ENCODE assay signal across 20 cellular contexts in the genomic region with DNA sequence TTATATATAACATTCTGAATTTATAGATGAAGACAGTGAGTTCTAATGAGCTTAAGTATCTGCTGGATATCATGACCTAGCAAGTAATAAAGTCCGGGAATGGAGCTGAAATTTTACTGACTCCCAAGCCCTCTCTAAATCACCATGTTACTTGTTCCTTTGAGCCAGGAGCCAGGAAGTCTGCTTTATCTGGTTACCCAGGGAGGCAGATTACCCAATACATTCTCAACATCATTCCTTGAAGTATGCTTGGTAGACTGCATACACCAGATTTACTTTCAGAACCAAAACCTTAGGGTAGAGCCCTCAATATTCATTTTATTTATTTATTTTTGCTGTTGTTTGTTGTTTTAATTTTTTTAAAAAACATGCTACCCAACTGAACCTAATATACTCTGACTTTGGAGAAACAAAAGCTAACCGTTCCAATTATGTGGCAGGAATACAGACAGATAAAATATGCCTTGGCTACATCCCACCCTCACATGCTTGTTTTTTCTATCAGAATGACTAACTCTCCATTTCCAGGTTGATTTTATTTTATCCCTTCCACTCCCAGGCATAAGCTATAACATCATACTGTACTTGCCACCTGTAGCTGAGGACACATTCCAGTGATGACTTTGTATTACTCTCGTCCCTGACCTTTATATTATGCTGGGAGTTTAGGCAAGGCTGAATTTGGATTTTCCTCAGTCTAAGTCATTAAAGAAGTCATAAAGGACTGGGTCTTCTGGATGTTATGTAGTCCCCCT.
DNase-seq lines count a peak whose midpoint lies in the region; ATAC-seq and TF ChIP-seq lines count a peak whose summit lies in the region.
"Had no signal": no experiment of that assay in that cellular context is flagged by ENCODE, and none has a peak within 500 bp of the region (broad histone marks: within the 10 kb centered on the region; RNA-seq: fewer than 3 reads in every experiment).

No MANE protein-coding gene starts in this region.

- no peak for TF ChIP-seq CTCF in astrocyte of the spinal cord (IDR thresholded peaks at IDR 0.05; ENCODE audit: low read depth, low read length)

- in situ Hi-C loops in astrocyte of the spinal cord (cut with HindIII; ENCODE audit: low sequenced_read_pairs): no loop called here

- DNase-seq in AG08395 (ENCODE audit: low spot score) (peak; percentile 35), GM04503 (ENCODE audit: low read depth) (peak; percentile 34), astrocyte of the spinal cord (ENCODE audit: low read depth, low spot score) (peak; percentile 7), iris pigment epithelial cell (ENCODE audit: low read depth) (peak; percentile 78), NCI-H1417 (lab: John Stamatoyannopoulos, UW) (no peak)
- no peak for DNase-seq in stimulated activated CD4-positive, alpha-beta T cell treated with anti-CD3 and anti-CD28 coated beads, Interleukin-2, amount 100 ng/mL, for 48 hours
- DNase-seq: activated CD4-positive, alpha-beta T cell treated with anti-CD3 and anti-CD28 coated beads for 1 hour; activated CD8-positive, alpha-beta T cell treated with anti-CD3 and anti-CD28 coated beads, Interleukin-2, amount 10 ng/mL, durations not matched to agents 7 days and 5 days; activated gamma-delta T cell; activated T-cell treated with anti-CD3 and anti-CD28 coated beads for 4 hours; adrenal gland; head of caudate nucleus; nucleus accumbens; SJCRH30; small intestine; stimulated activated CD4-positive, alpha-beta T cell treated with anti-CD3 and anti-CD28 coated beads, Interleukin-1b, Interleukin-23, amount 100 ng/mL, for 48 hours; T-helper 1 cell had no signal

- no peak overlapping the region for H3K4me3 ChIP-seq in astrocyte of the spinal cord (ENCODE audit: low read depth, low read length)
- H3K4me3 ChIP-seq: adrenal gland, SJCRH30 had no signal

- ATAC-seq in HG02852 (IDR thresholded peaks at IDR 0.05; ENCODE audit: unreplicated experiment): no peak
- no peak for ATAC-seq in HG03469 (IDR thresholded peaks at IDR 0.05; ENCODE audit: unreplicated experiment)
- ATAC-seq: activated CD8-positive, alpha-beta T cell treated with anti-CD3 and anti-CD28 coated beads, Interleukin-2, amount 10 ng/mL, durations not matched to agents 7 days and 5 days; HCT116 had no signal

Comparison
In these comparisons a context has a peak if more than half of its experiments do, and no peak if none do; other contexts are left out.
1. DNase-seq: peak in AG08395 (single experiment), GM04503 (single experiment), astrocyte of the spinal cord (single experiment) and iris pigment epithelial cell (single experiment); none in stimulated activated CD4-positive, alpha-beta T cell treated with anti-CD3 and anti-CD28 coated beads, Interleukin-2, amount 100 ng/mL, for 48 hours (0 of 2) and NCI-H1417 (0 of 3).